In genomic region chr5:132019857-132020555, GRCh38 we compare ENCODE assay signal across 8 cellular contexts. TPM values are rescaled to one million over a fixed set of nuclear protein-coding genes. Genes with fewer than 3 reads are reported as not detected.
DNase-seq lines count a peak whose midpoint lies in the region; ATAC-seq and TF ChIP-seq lines count a peak whose summit lies in the region.

No MANE protein-coding gene starts in this region.

- ATAC-seq in GM21723 (IDR thresholded peaks at IDR 0.05; ENCODE audit: unreplicated experiment): peak; percentile 97

- DNase-seq in GM06990 (ENCODE audit: extremely low read depth, insufficient read length) (peak; percentile 63), T follicular helper cell (ENCODE audit: low read depth) (peak; percentile 40), stomach (peak; percentile 25), NCI-H1417 treated with DMSO at 0.1 percent for 48 hours (lab: John Stamatoyannopoulos, UW) (no peak), suprapubic skin (ENCODE audit: low spot score in 2 of 2) (no peak), tibial artery (no peak)
- DNase-seq in central memory CD4-positive, alpha-beta T cell: peak; percentile 84

- H3K4me1 ChIP-seq in stomach: no peaks in the 10 kb centered on the region
- H3K4me1 ChIP-seq in suprapubic skin: no peaks in the 10 kb centered on the region
- no peaks in the 10 kb centered on the region for H3K4me1 ChIP-seq in tibial artery

- no peak overlapping the region for H3K27ac ChIP-seq in stomach
- no peak overlapping the region for H3K27ac ChIP-seq in suprapubic skin
- H3K27ac ChIP-seq in tibial artery: no peak overlapping the region

- intact Hi-C loops in stomach (cut with DNase I; ENCODE audit: low total_unique reads) (no loop called here), tibial artery (cut with DNase I; ENCODE audit: low total_unique reads) (no loop called here)

- WGBS in stomach, 5 donors: 71 to 82% (median 78%) methylated on average over 6 of the region's 6 CpGs
- 70% methylated on average over 6 of the region's 6 CpGs for WGBS in suprapubic skin

- TF ChIP-seq CTCF in GM06990 (IDR thresholded peaks at IDR 0.05; ENCODE audit: insufficient read depth, low read length, poor library complexity, severe bottlenecking) (no peak), stomach (IDR thresholded peaks at IDR 0.05) (no peak), suprapubic skin (IDR thresholded peaks at IDR 0.05) (no peak), tibial artery (IDR thresholded peaks at IDR 0.05) (no peak)

- peaks cover 5% of the 10 kb centered on the region for H3K27me3 ChIP-seq in GM06990 (replicated peaks; ENCODE audit: control insufficient read depth, insufficient read depth, low read length)
- peaks cover 0 to 33% (median 10%) of the 10 kb centered on the region in 3 donors for H3K27me3 ChIP-seq in stomach
- H3K27me3 ChIP-seq in suprapubic skin: peaks cover 23% of the 10 kb centered on the region
- peaks cover 0 to 28% of the 10 kb centered on the region in 2 donors for H3K27me3 ChIP-seq in tibial artery

- H3K9me3 ChIP-seq in stomach (no peaks in the 10 kb centered on the region), suprapubic skin (no peaks in the 10 kb centered on the region), tibial artery (no peaks in the 10 kb centered on the region)

- H3K4me3 ChIP-seq in GM06990 (replicated peaks; ENCODE audit: low read depth, low read length) (no peak overlapping the region), stomach (no peak overlapping the region), suprapubic skin (no peak overlapping the region), tibial artery (no peak overlapping the region)

- no peaks in the 10 kb centered on the region for H3K36me3 ChIP-seq in GM06990 (ENCODE audit: control insufficient read depth, insufficient read depth, low read length)
- H3K36me3 ChIP-seq in stomach: no peaks in the 10 kb centered on the region
- no peaks in the 10 kb centered on the region for H3K36me3 ChIP-seq in suprapubic skin
- no peaks in the 10 kb centered on the region for H3K36me3 ChIP-seq in tibial artery

- TF ChIP-seq POLR2A in stomach (IDR thresholded peaks at IDR 0.05): no peak
- TF ChIP-seq POLR2A in suprapubic skin (IDR thresholded peaks at IDR 0.05): no peak

- TF ChIP-seq EP300 in stomach (IDR thresholded peaks at IDR 0.05) (no peak), suprapubic skin (IDR thresholded peaks at IDR 0.05) (no peak)

RNA-seq across cellular contexts. Expression of gene ACSL6, which starts 8.5 kb away (rescaled TPM):
- total RNA-seq in stomach (1 to 10 TPM in 3 of 5 donors, not detected in 2; 1.7 to 7.2 (median 2.9) TPM), suprapubic skin (under 1 TPM in 3 of 4 donors, not detected in 1; 0.21 to 0.89 (median 0.23) TPM)
- under 1 TPM; 0.19 to 0.61 (median 0.45) TPM for polyA plus RNA-seq in stomach

RNA-seq across cellular contexts. Expression of gene IL3, which starts 40.4 kb away (rescaled TPM):
- total RNA-seq in stomach (not detected), suprapubic skin (not detected)
- not detected for polyA plus RNA-seq in stomach

RNA-seq across cellular contexts. Expression of gene CSF2, which starts 53.6 kb away (rescaled TPM):
- not detected for total RNA-seq in stomach
- polyA plus RNA-seq in stomach: not detected
- not detected for total RNA-seq in suprapubic skin

Comparison
In these comparisons a context has a peak if more than half of its experiments do, and no peak if none do; other contexts are left out.
1. DNase-seq: peak in GM06990 (single experiment), T follicular helper cell (single experiment), central memory CD4-positive, alpha-beta T cell (single experiment) and stomach (single experiment); none in NCI-H1417 treated with DMSO at 0.1 percent for 48 hours (single experiment), suprapubic skin (0 of 2) and tibial artery (0 of 2).